Comparison of ENCODE assay signal across 1 cellular context in the genomic region with DNA sequence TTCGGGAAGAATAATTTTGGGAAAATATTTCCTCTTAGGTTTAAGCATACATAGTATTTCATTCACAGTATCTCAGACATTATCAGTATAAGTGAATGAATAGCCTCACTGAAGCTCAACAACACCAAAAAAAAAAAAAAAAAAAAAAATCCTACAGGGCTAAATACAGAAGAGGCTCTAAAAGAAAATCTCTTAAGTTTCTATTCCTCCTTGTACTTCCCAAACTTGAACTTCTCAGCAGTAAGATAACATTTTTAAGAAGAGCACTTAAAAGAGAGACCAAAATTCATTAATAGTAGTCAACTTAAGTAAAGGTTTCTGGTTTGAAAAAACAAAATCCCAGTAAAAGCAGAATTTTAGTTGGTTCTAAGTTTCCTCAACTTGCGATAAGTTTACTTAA.
TF ChIP-seq lines count a peak whose summit lies in the region.

No MANE protein-coding gene starts in this region.

TF ChIP-seq in GM12878, 131 proteins besides CTCF, POLR2A, EP300 and RAD21:
- TF ChIP-seq RCOR1 (conservative IDR thresholded peaks at IDR 0.05; ENCODE audit: low read depth, low read length) (no peak), NFXL1 (IDR thresholded peaks at IDR 0.05; ENCODE audit: borderline replicate concordance) (no peak), RELA (IDR thresholded peaks at IDR 0.05; ENCODE audit: borderline replicate concordance, partially characterized antibody) (no peak), HDAC6 (IDR thresholded peaks at IDR 0.05; ENCODE audit: unreplicated experiment) (no peak), MEF2B (IDR thresholded peaks at IDR 0.05; ENCODE audit: partially characterized antibody, poor library complexity, severe bottlenecking) (no peak), RBBP5 (conservative IDR thresholded peaks at IDR 0.05) (no peak)
